Comparison of ENCODE assay signal across 8 cellular contexts in genomic region chr7:128868624-128869137, GRCh38. TPM values are rescaled to one million over a fixed set of nuclear protein-coding genes. Genes with fewer than 3 reads are reported as not detected.
A peak's percentile ranks its signal among the peaks of the same experiment; 100 is the strongest.
DNase-seq lines count a peak whose midpoint lies in the region; ATAC-seq and TF ChIP-seq lines count a peak whose summit lies in the region.

No MANE protein-coding gene starts in this region.

- POLR2A ChIA-PET in CD8-positive, alpha-beta T cell (lab: Charles Lee), result interaction anchor here (0.7 to 1.6 kb wide), 2 partner anchors 129 to 522 kb away, joined by 4 read pairs; no protein-coding TSS in a partner anchor

- no peaks in the 10 kb centered on the region for H3K27me3 Mint-ChIP-seq in CD8-positive, alpha-beta T cell (ENCODE audit: low read depth)

- H3K36me3 ChIP-seq in CD8-positive, alpha-beta T cell (ENCODE audit: insufficient read depth, low read length), result no peaks in the 10 kb centered on the region
- peaks cover 0 to 14% (median 0%) of the 10 kb centered on the region in 3 donors for H3K36me3 ChIP-seq in Peyer's patch
- peaks cover 0 to 24% (median 15%) of the 10 kb centered on the region in 3 donors for H3K36me3 ChIP-seq in esophagus squamous epithelium
- H3K36me3 ChIP-seq in neutrophil, result peaks cover 20% of the 10 kb centered on the region
- no peaks in the 10 kb centered on the region for H3K36me3 ChIP-seq in uterus

- no peak for ATAC-seq in CD8-positive, alpha-beta T cell
- ATAC-seq in HG03469 (IDR thresholded peaks at IDR 0.05; ENCODE audit: unreplicated experiment), result no peak
- ATAC-seq in HG02678 (IDR thresholded peaks at IDR 0.05; ENCODE audit: unreplicated experiment), result no peak

- peaks cover 36% of the 10 kb centered on the region for H3K4me1 Mint-ChIP-seq in CD8-positive, alpha-beta T cell (ENCODE audit: low read depth)

- H3K27me3 ChIP-seq in CD8-positive, alpha-beta T cell (ENCODE audit: insufficient read depth, low read length), result no peaks in the 10 kb centered on the region
- H3K27me3 ChIP-seq in Peyer's patch (no peaks in the 10 kb centered on the region), esophagus squamous epithelium (no peaks in the 10 kb centered on the region), neutrophil (peaks cover 55% of the 10 kb centered on the region), uterus (no peaks in the 10 kb centered on the region)

- H3K27ac ChIP-seq in CD8-positive, alpha-beta T cell (ENCODE audit: low read depth, low read length), result no peak overlapping the region
- H3K27ac ChIP-seq in Peyer's patch (peak overlapping the region in 2 of 4 donors; percentile 39 to 67), esophagus squamous epithelium (peak overlapping the region; percentile 63 to 83 (median 74)), neutrophil (no peak overlapping the region), uterus (no peak overlapping the region)

- TF ChIP-seq POLR2A in Peyer's patch (IDR thresholded peaks at IDR 0.05) (no peak), esophagus squamous epithelium (IDR thresholded peaks at IDR 0.05) (no peak), uterus (IDR thresholded peaks at IDR 0.05) (no peak)

- H3K4me1 ChIP-seq in CD8-positive, alpha-beta T cell (ENCODE audit: insufficient read depth, low read length), result peaks cover 14% of the 10 kb centered on the region
- H3K4me1 ChIP-seq in Peyer's patch (peaks cover 0 to 29% (median 10%) of the 10 kb centered on the region in 4 donors), esophagus squamous epithelium (peaks cover 31 to 72% (median 33%) of the 10 kb centered on the region in 3 donors), neutrophil (ENCODE audit: control insufficient read depth in 1 of 2, insufficient read depth in 1 of 2, low read depth in 1 of 2, low read length in 1 of 2) (peaks cover 22 to 26% of the 10 kb centered on the region in 2 experiments), uterus (peaks cover 3 to 16% of the 10 kb centered on the region in 2 donors)

- CTCF ChIA-PET in CD8-positive, alpha-beta T cell (lab: Charles Lee), result interaction anchor here (0.8 to 3.3 kb wide), 2 partner anchors 15 to 820 kb away, joined by 3 to 21 read pairs; no protein-coding TSS in a partner anchor

- no peak overlapping the region for H3K27ac Mint-ChIP-seq in CD8-positive, alpha-beta T cell

- intact Hi-C loops in CD8-positive, alpha-beta T cell (cut with DNase I, micrococcal nuclease), result loop anchor here (10.0 kb wide), 3 partner anchors 524 to 1214 kb away; partner anchors contain the start of genes RBM28 (in 1 of the 2) and SND1 (in 1 of the 2)
- intact Hi-C loops in esophagus squamous epithelium (cut with DNase I), result no loop called here
- intact Hi-C loops in uterus (cut with DNase I; ENCODE audit: low total_unique reads), result no loop called here

- no peak for TF ChIP-seq CTCF in CD8-positive, alpha-beta T cell (IDR thresholded peaks at IDR 0.05)
- no peak for TF ChIP-seq CTCF in Peyer's patch (IDR thresholded peaks at IDR 0.05)
- no peak for TF ChIP-seq CTCF in esophagus squamous epithelium (IDR thresholded peaks at IDR 0.05)
- no peak for TF ChIP-seq CTCF in neutrophil (IDR thresholded peaks at IDR 0.05)
- TF ChIP-seq CTCF in uterus (IDR thresholded peaks at IDR 0.05), result no peak

- 24 to 29% methylated on average over 7 to 8 of the region's 13 CpGs for WGBS in esophagus squamous epithelium, 2 donors

- no peaks in the 10 kb centered on the region for H3K9me3 Mint-ChIP-seq in CD8-positive, alpha-beta T cell

- no peaks in the 10 kb centered on the region for H3K9me3 ChIP-seq in CD8-positive, alpha-beta T cell (ENCODE audit: low read length)
- H3K9me3 ChIP-seq in Peyer's patch (no peaks in the 10 kb centered on the region), esophagus squamous epithelium (no peaks in the 10 kb centered on the region), neutrophil (no peaks in the 10 kb centered on the region), uterus (no peaks in the 10 kb centered on the region)

- no peak for DNase-seq in CD8-positive, alpha-beta T cell
- DNase-seq in Peyer's patch, result no peak
- no peak for DNase-seq in esophagus squamous epithelium (lab: John Stamatoyannopoulos, UW)
- DNase-seq in NCI-H82 treated with DMSO at 0.1 percent for 48 hours (lab: John Stamatoyannopoulos, UW; ENCODE audit: unreplicated experiment), result no peak
- DNase-seq in uterus, result no peak

- peak overlapping the region; percentile 76 for H3K4me3 Mint-ChIP-seq in CD8-positive, alpha-beta T cell

- H3K4me3 ChIP-seq in CD8-positive, alpha-beta T cell (ENCODE audit: low read depth, low read length), result peak overlapping the region; percentile 60
- peak overlapping the region; percentile 38 to 66 (median 58) for H3K4me3 ChIP-seq in Peyer's patch
- H3K4me3 ChIP-seq in esophagus squamous epithelium, result peak overlapping the region; percentile 48 to 81 (median 62)
- H3K4me3 ChIP-seq in neutrophil (ENCODE audit: low read depth in 1 of 2, low read length in 1 of 2), result peak overlapping the region; percentile 35 to 56
- H3K4me3 ChIP-seq in uterus, result peak overlapping the region in 1 of 2 donors; percentile 38

- peaks cover 24% of the 10 kb centered on the region for H3K36me3 Mint-ChIP-seq in CD8-positive, alpha-beta T cell

RNA-seq across cellular contexts. Expression of gene ATP6V1F, which starts 6.0 kb away (rescaled TPM):
- 10 to 100 TPM; 54.8 to 59.3 TPM for total RNA-seq in CD8-positive, alpha-beta T cell
- 10 to 100 TPM; 71.3 to 88.3 (median 84.6) TPM for total RNA-seq in Peyer's patch
- total RNA-seq in esophagus squamous epithelium, result 100 to 1,000 TPM; 103 to 148 (median 130) TPM
- 100 to 1,000 TPM in 1 of 4 donors, 10 to 100 TPM in 3; 31.2 to 137 (median 61.3) TPM for total RNA-seq in uterus

RNA-seq across cellular contexts. Expression of gene FLNC, which starts 38.5 kb away (rescaled TPM):
- under 1 TPM in 1 of 2 experiments, not detected in 1; 0.03 TPM for total RNA-seq in CD8-positive, alpha-beta T cell
- 10 to 100 TPM in 1 of 4 donors, 1 to 10 TPM in 3; 4.2 to 23.1 (median 6.5) TPM for total RNA-seq in Peyer's patch
- 10 to 100 TPM in 2 of 4 donors, 1 to 10 TPM in 2; 3.0 to 27.3 (median 7.5) TPM for total RNA-seq in esophagus squamous epithelium
- 100 to 1,000 TPM in 2 of 4 donors, 10 to 100 TPM in 2; 16.5 to 126 (median 105) TPM for total RNA-seq in uterus

RNA-seq across cellular contexts. Expression of gene KCP, which starts 41.8 kb away (rescaled TPM):
- under 1 TPM; 0.19 to 0.43 TPM for total RNA-seq in CD8-positive, alpha-beta T cell
- total RNA-seq in Peyer's patch (10 to 100 TPM in 1 of 4 donors, 1 to 10 TPM in 3; 3.3 to 14.1 (median 6.7) TPM), esophagus squamous epithelium (1 to 10 TPM in 2 of 4 donors, under 1 TPM in 2; 0.47 to 1.5 (median 0.87) TPM), uterus (1 to 10 TPM in 1 of 4 donors, under 1 TPM in 1, not detected in 2; 0.18 to 3.5 TPM)

Comparison
In these comparisons a context has a peak if more than half of its experiments do, and no peak if none do; other contexts are left out.
1. H3K27ac ChIP-seq: peak in esophagus squamous epithelium (4 of 4); none in CD8-positive, alpha-beta T cell (single experiment), neutrophil (single experiment) and uterus (0 of 2).
2. intact Hi-C loops: an anchor here in CD8-positive, alpha-beta T cell (10.0 kb wide); none called in esophagus squamous epithelium and uterus.